In the genomic region with DNA sequence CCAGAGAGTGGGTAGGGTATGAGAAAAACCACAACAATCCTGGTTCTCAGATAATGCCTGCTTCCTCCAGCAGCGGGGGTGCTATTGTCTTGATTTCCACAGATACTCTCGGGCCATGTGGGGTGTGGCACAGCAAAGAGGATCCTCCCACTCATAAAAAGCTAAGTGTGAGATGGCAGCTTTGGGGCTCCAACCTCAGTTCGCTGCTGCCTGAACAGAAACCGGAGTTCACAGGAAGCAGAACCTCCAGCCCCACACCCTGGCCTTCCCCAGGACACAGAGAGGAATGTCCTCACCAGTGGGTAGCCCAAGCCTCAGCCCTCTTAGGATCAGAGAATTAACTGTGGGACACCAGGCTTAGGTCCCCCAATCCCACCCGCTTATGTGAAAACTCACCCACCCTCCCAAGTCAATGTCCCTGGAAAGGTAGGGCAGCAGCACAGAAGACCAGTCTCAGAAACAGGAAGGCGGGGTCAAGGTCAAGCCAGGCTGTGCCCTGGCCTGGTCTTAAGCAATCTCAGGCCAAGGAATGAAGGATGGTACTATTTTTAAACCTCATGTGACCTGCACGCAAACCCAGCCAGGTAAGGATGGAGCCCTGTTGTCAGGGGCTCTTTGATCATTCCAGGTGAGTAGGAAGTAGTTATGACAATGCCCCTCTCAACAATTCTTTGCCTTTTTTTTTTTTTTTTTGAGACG, we compare ENCODE assay signal across 12 cellular contexts. TPM values are rescaled to one million over a fixed set of nuclear protein-coding genes. Genes with fewer than 3 reads are reported as not detected.
DNase-seq lines count a peak whose midpoint lies in the region; ATAC-seq and TF ChIP-seq lines count a peak whose summit lies in the region.
"Had no signal": no experiment of that assay in that cellular context is flagged by ENCODE, and none has a peak within 500 bp of the region (broad histone marks: within the 10 kb centered on the region; RNA-seq: fewer than 3 reads in every experiment).

No MANE protein-coding gene starts in this region.

- peak overlapping the region in 1 of 3 donors; percentile 9 for H3K4me3 ChIP-seq in breast epithelium
- H3K4me3 ChIP-seq in lung = no peak overlapping the region
- H3K4me3 ChIP-seq in thoracic aorta = no peak overlapping the region

- DNase-seq in KBM-7 = peak; percentile 48
- DNase-seq in breast epithelium (ENCODE audit: low spot score in 2 of 2) = no peak
- DNase-seq in lung (ENCODE audit: low spot score) = no peak
- no peak for DNase-seq in thoracic aorta (ENCODE audit: low spot score)
- DNase-seq in GF-D8 (lab: John Stamatoyannopoulos, UW) = no peak
- no peak for DNase-seq in omental fat pad (ENCODE audit: low spot score)
- no peak for DNase-seq in germinal center (ENCODE audit: low spot score)
- DNase-seq in cortex of kidney (lab: John Stamatoyannopoulos, UW) = no peak
- DNase-seq: activated CD8-positive, alpha-beta memory T cell treated with anti-CD3 and anti-CD28 coated beads, Interleukin-2, amount 10 ng/mL, durations not matched to agents 7 days and 5 days; NCI-H1105; NCI-H524 had no signal

- H3K4me1 ChIP-seq in breast epithelium = peaks cover 10 to 31% of the 10 kb centered on the region in 2 donors
- peaks cover 45 to 46% of the 10 kb centered on the region in 2 donors for H3K4me1 ChIP-seq in lung (ENCODE audit: control insufficient read depth in 2 of 2, insufficient read depth in 2 of 2, low read length in 2 of 2)
- peaks cover 62 to 97% of the 10 kb centered on the region in 2 donors for H3K4me1 ChIP-seq in thoracic aorta (ENCODE audit: control insufficient read depth in 1 of 2, low read depth in 2 of 2)

- WGBS in lung, 2 donors = 61 to 72% methylated on average over 7 of the region's 8 CpGs

- H3K36me3 ChIP-seq in breast epithelium (no peaks in the 10 kb centered on the region), lung (ENCODE audit: control insufficient read depth in 2 of 2, insufficient read depth in 2 of 2, low read length in 2 of 2) (peaks cover 15 to 35% of the 10 kb centered on the region in 2 donors), thoracic aorta (peaks cover 29% of the 10 kb centered on the region)

- TF ChIP-seq CTCF in breast epithelium (IDR thresholded peaks at IDR 0.05) = no peak
- no peak for TF ChIP-seq CTCF in lung (IDR thresholded peaks at IDR 0.05; ENCODE audit: control extremely low read depth, extremely low read depth)
- TF ChIP-seq CTCF in thoracic aorta (IDR thresholded peaks at IDR 0.05) = no peak
- no peak for TF ChIP-seq CTCF in omental fat pad (IDR thresholded peaks at IDR 0.05)

- in situ Hi-C loops in KBM-7 (cut with MboI; ENCODE audit: low pct_unique_long_range_greater_than_20kb, low sequenced_read_pairs) = no loop called here

- H3K27me3 ChIP-seq in breast epithelium (no peaks in the 10 kb centered on the region), lung (ENCODE audit: control insufficient read depth, insufficient read depth) (no peaks in the 10 kb centered on the region), thoracic aorta (replicated peaks; ENCODE audit: insufficient read depth) (no peaks in the 10 kb centered on the region)

- no peak for TF ChIP-seq POLR2A in breast epithelium (IDR thresholded peaks at IDR 0.05)

- no peak for ATAC-seq in lung (ENCODE audit: insufficient read depth, low FRiP score)
- no peak for ATAC-seq in thoracic aorta (ENCODE audit: insufficient number of reproducible peaks, low FRiP score, low read depth)
- ATAC-seq in omental fat pad (ENCODE audit: low FRiP score) = no peak
- ATAC-seq: activated CD8-positive, alpha-beta memory T cell treated with anti-CD3 and anti-CD28 coated beads, Interleukin-2, amount 10 ng/mL, durations not matched to agents 7 days and 5 days had no signal

- H3K27ac ChIP-seq in breast epithelium = peak overlapping the region; percentile 51 to 100
- peak overlapping the region; percentile 7 to 67 for H3K27ac ChIP-seq in lung (ENCODE audit: low read depth in 1 of 2, low read length in 1 of 2)
- H3K27ac ChIP-seq in thoracic aorta = peak overlapping the region; percentile 99
- H3K27ac ChIP-seq: parathyroid adenoma had no signal

- intact Hi-C loops in breast epithelium (cut with DNase I; ENCODE audit: low total_unique reads) = no loop called here

- no peaks in the 10 kb centered on the region for H3K9me3 ChIP-seq in breast epithelium
- H3K9me3 ChIP-seq in lung (ENCODE audit: control insufficient read depth in 2 of 2, insufficient read depth in 1 of 2, low read length in 1 of 2) = no peaks in the 10 kb centered on the region
- no peaks in the 10 kb centered on the region for H3K9me3 ChIP-seq in thoracic aorta

RNA-seq across cellular contexts. Expression of a gene that starts 9.0 kb away (rescaled TPM):
- total RNA-seq in breast epithelium = 10 to 100 TPM; 65.3 to 86.2 (median 70.4) TPM
- total RNA-seq in lung = 10 to 100 TPM; 56.3 to 72.6 TPM
- polyA plus RNA-seq in lung = 10 to 100 TPM; 21.7 to 51.1 TPM
- 100 to 1,000 TPM; 109 to 271 TPM for total RNA-seq in thoracic aorta
- 10 to 100 TPM; 75.6 to 99.6 (median 81.8) TPM for total RNA-seq in omental fat pad

RNA-seq across cellular contexts. Expression of a gene that starts 9.3 kb away (rescaled TPM):
- total RNA-seq in breast epithelium (10 to 100 TPM; 34.7 to 54.7 (median 47.7) TPM), lung (10 to 100 TPM; 38.7 to 58.9 TPM), thoracic aorta (10 to 100 TPM; 41.4 to 75.3 TPM), omental fat pad (10 to 100 TPM; 36.6 to 82.4 (median 40.1) TPM)
- 10 to 100 TPM in 1 of 2 donors, 1 to 10 TPM in 1; 10.0 to 15.0 TPM for polyA plus RNA-seq in lung

Comparison
In these comparisons a context has a peak if more than half of its experiments do, and no peak if none do; other contexts are left out.
1. H3K27ac ChIP-seq: peak in every context shown above with its lines; median percentile 99 in thoracic aorta; 76 in breast epithelium; 37 in lung.